In the genomic region with DNA sequence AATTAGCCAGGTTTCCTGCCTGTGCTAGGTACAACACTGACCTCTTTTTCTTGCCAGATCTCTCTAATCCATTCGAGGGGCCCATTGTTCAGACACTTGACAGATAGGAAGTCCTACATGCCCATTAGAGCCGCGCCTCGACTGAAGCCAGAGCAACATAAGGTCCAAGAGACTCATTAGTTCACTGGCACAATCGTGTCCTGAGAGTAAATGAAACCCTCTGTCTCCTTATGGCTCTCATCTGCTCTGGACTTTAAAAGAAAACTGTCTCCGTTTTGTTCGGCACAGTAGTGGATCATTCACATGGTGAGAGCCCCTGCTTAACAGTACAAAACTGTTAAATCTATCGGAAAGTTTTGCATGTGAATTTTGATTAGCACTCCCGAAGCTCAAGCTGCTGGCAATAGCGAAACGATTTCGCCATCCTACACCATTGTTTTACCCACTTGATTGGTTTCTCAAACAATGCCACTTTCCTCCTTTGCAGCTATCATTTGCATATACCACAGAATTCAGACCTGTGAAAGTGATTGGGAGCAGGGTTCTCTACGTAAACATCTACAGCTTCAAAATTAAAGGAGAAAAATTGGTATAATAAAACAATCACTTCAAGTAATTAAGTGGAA, we compare ENCODE assay signal across 15 cellular contexts. TPM values are rescaled to one million over a fixed set of nuclear protein-coding genes. Genes with fewer than 3 reads are reported as not detected.
DNase-seq lines count a peak whose midpoint lies in the region; ATAC-seq, FAIRE-seq and TF ChIP-seq lines count a peak whose summit lies in the region.
"Had no signal": no experiment of that assay in that cellular context is flagged by ENCODE, and none has a peak within 500 bp of the region (broad histone marks: within the 10 kb centered on the region; RNA-seq: fewer than 3 reads in every experiment).

No MANE protein-coding gene starts in this region.

- peak overlapping the region; percentile 67 for H3K4me2 ChIP-seq in OCI-LY1 (ENCODE audit: low read length)

- no peaks in the 10 kb centered on the region for H3K9me3 Mint-ChIP-seq in activated T-cell treated with anti-CD3 and anti-CD28 coated beads, Interleukin-2, amount 50 U/mL, for 4 hours
- H3K9me3 Mint-ChIP-seq: activated CD4-positive, alpha-beta T cell treated with anti-CD3 and anti-CD28 coated beads, Interleukin-2, amount 10 ng/mL, durations not matched to agents 24 days and 14 days; central memory CD8-positive, alpha-beta T cell; immature natural killer cell; naive thymus-derived CD8-positive, alpha-beta T cell; T-helper 1 cell treated with Interleukin-12 subunit alpha and Interleukin-12 subunit beta and Interleukin-4 antibody, amounts not matched to agents 30 μg/mL and 1 μg/mL, for 36 hours had no signal

- H3K36me3 Mint-ChIP-seq in activated T-cell treated with anti-CD3 and anti-CD28 coated beads, Interleukin-2, amount 50 U/mL, for 4 hours (ENCODE audit: insufficient read depth): peaks cover 6% of the 10 kb centered on the region

- H4K20me1 ChIP-seq in OCI-LY1 (ENCODE audit: insufficient read depth, low read length): no peaks in the 10 kb centered on the region

- H2AFZ ChIP-seq in OCI-LY1 (ENCODE audit: low read length): peak overlapping the region; percentile 50

- no peak for FAIRE-seq in D721Med (lab: Jason Lieb, UNC)

- intact Hi-C loops in left ventricle myocardium inferior (cut with micrococcal nuclease) (no loop called here), left ventricle myocardium superior (cut with micrococcal nuclease) (no loop called here)

- ATAC-seq in left ventricle myocardium superior: no peak
- no peak for ATAC-seq in activated T-cell treated with anti-CD3 and anti-CD28 coated beads, Interleukin-2, amount 50 U/mL, for 4 hours
- ATAC-seq in GM21367 (IDR thresholded peaks at IDR 0.05; ENCODE audit: unreplicated experiment): no peak

- peak overlapping the region; percentile 26 for H3K4me3 ChIP-seq in left ventricle myocardium inferior
- H3K4me3 ChIP-seq in OCI-LY1 (ENCODE audit: low read depth, low read length, poor library complexity, severe bottlenecking): peak overlapping the region; percentile 47
- H3K4me3 ChIP-seq in epithelial cell of esophagus (ENCODE audit: low read length): peak overlapping the region; percentile 14
- H3K4me3 ChIP-seq in right atrium auricular region: no peak overlapping the region
- H3K4me3 ChIP-seq: upper lobe of right lung had no signal

- no peaks in the 10 kb centered on the region for H3K9me3 ChIP-seq in left ventricle myocardium inferior (replicated peaks)
- no peaks in the 10 kb centered on the region for H3K9me3 ChIP-seq in OCI-LY1 (ENCODE audit: low read length)
- no peaks in the 10 kb centered on the region for H3K9me3 ChIP-seq in right atrium auricular region
- H3K9me3 ChIP-seq: upper lobe of right lung had no signal

- DNase-seq in left ventricle myocardium inferior (no peak), left ventricle myocardium superior (no peak), epithelial cell of esophagus (ENCODE audit: low read depth) (peak; percentile 14), D721Med (ENCODE audit: insufficient read length, low spot score) (no peak), right atrium auricular region (ENCODE audit: low spot score) (no peak)
- no peak for DNase-seq in activated T-cell treated with anti-CD3 and anti-CD28 coated beads, Interleukin-2, amount 50 U/mL, for 4 hours
- DNase-seq: activated CD4-positive, alpha-beta T cell treated with anti-CD3 and anti-CD28 coated beads, Interleukin-2, amount 10 ng/mL, durations not matched to agents 24 days and 14 days; DND-41; upper lobe of right lung had no signal

- H3K36me3 ChIP-seq in left ventricle myocardium inferior (no peaks in the 10 kb centered on the region), OCI-LY1 (ENCODE audit: insufficient read depth, low read length) (no peaks in the 10 kb centered on the region), right atrium auricular region (no peaks in the 10 kb centered on the region)
- H3K36me3 ChIP-seq: upper lobe of right lung had no signal

- H3K4me3 Mint-ChIP-seq in activated T-cell treated with anti-CD3 and anti-CD28 coated beads, Interleukin-2, amount 50 U/mL, for 4 hours: no peak overlapping the region
- H3K4me3 Mint-ChIP-seq: activated CD4-positive, alpha-beta T cell treated with anti-CD3 and anti-CD28 coated beads, Interleukin-2, amount 10 ng/mL, durations not matched to agents 24 days and 14 days; central memory CD8-positive, alpha-beta T cell; naive thymus-derived CD8-positive, alpha-beta T cell; T-helper 1 cell treated with Interleukin-12 subunit alpha and Interleukin-12 subunit beta and Interleukin-4 antibody, amounts not matched to agents 30 μg/mL and 1 μg/mL, for 36 hours had no signal

- no peak for TF ChIP-seq CTCF in left ventricle myocardium inferior (IDR thresholded peaks at IDR 0.05; ENCODE audit: borderline replicate concordance)
- no peak for TF ChIP-seq CTCF in OCI-LY1 (IDR thresholded peaks at IDR 0.05; ENCODE audit: low read length)
- no peak for TF ChIP-seq CTCF in epithelial cell of esophagus (IDR thresholded peaks at IDR 0.05; ENCODE audit: insufficient read depth, low read depth, low read length, missing control alignments)
- TF ChIP-seq CTCF in D721Med (IDR thresholded peaks at IDR 0.05; ENCODE audit: insufficient read depth, missing control alignments): no peak
- no peak for TF ChIP-seq CTCF in right atrium auricular region (IDR thresholded peaks at IDR 0.05)

- no peaks in the 10 kb centered on the region for H3K4me1 Mint-ChIP-seq in activated T-cell treated with anti-CD3 and anti-CD28 coated beads, Interleukin-2, amount 50 U/mL, for 4 hours (ENCODE audit: low read depth)
- H3K4me1 Mint-ChIP-seq: central memory CD8-positive, alpha-beta T cell; immature natural killer cell had no signal

- no peaks in the 10 kb centered on the region for H3K27me3 Mint-ChIP-seq in activated T-cell treated with anti-CD3 and anti-CD28 coated beads, Interleukin-2, amount 50 U/mL, for 4 hours (ENCODE audit: low read depth)
- H3K27me3 Mint-ChIP-seq: central memory CD8-positive, alpha-beta T cell; naive thymus-derived CD8-positive, alpha-beta T cell had no signal

- H3K79me2 ChIP-seq in OCI-LY1 (ENCODE audit: insufficient read depth, low read length): no peaks in the 10 kb centered on the region

- H3K4me1 ChIP-seq in left ventricle myocardium inferior (no peaks in the 10 kb centered on the region), OCI-LY1 (ENCODE audit: insufficient read depth, low read length, severe bottlenecking) (peaks cover 47% of the 10 kb centered on the region), right atrium auricular region (no peaks in the 10 kb centered on the region)

- H3K27ac ChIP-seq in left ventricle myocardium inferior (replicated peaks) (peak overlapping the region; percentile 2), OCI-LY1 (ENCODE audit: low read depth, low read length, poor library complexity, severe bottlenecking) (peak overlapping the region; percentile 92), right atrium auricular region (no peak overlapping the region)
- H3K27ac ChIP-seq: upper lobe of right lung had no signal

- no peaks in the 10 kb centered on the region for H3K9me2 ChIP-seq in OCI-LY1 (ENCODE audit: low read depth, low read length)

- no peaks in the 10 kb centered on the region; the same call in 1 of the 2 replicates for H3F3A ChIP-seq in OCI-LY1 (ENCODE audit: insufficient read depth, low read length)

- no peaks in the 10 kb centered on the region for H3K27me3 ChIP-seq in left ventricle myocardium inferior (ENCODE audit: low read depth)
- no peaks in the 10 kb centered on the region for H3K27me3 ChIP-seq in OCI-LY1 (ENCODE audit: insufficient read depth, low read length)
- no peaks in the 10 kb centered on the region for H3K27me3 ChIP-seq in right atrium auricular region
- H3K27me3 ChIP-seq: upper lobe of right lung had no signal

- peak overlapping the region; percentile 45 for H3K9ac ChIP-seq in OCI-LY1 (ENCODE audit: low read length)

RNA-seq across cellular contexts. Expression of gene C15orf61, which starts 19.0 kb away (rescaled TPM):
- 13.8 TPM for total RNA-seq in left ventricle myocardium inferior
- total RNA-seq in left ventricle myocardium superior: 13.6 TPM
- total RNA-seq in activated T-cell treated with anti-CD3 and anti-CD28 coated beads, Interleukin-2, amount 50 U/mL, for 4 hours: 1 to 10 TPM; 8.3 to 9.2 (median 8.6) TPM
- 1 to 10 TPM; 6.2 to 7.0 TPM for total RNA-seq in right atrium auricular region

RNA-seq across cellular contexts. Expression of gene MAP2K5, which starts 40.6 kb away (rescaled TPM):
- total RNA-seq in left ventricle myocardium inferior (25.0 TPM), left ventricle myocardium superior (22.0 TPM), right atrium auricular region (1 to 10 TPM; 5.8 to 6.7 TPM)
- 10 to 100 TPM; 13.0 to 14.6 (median 14.2) TPM for total RNA-seq in activated T-cell treated with anti-CD3 and anti-CD28 coated beads, Interleukin-2, amount 50 U/mL, for 4 hours

Comparison
In these comparisons a context has a peak if more than half of its experiments do, and no peak if none do; other contexts are left out.
1. H3K27ac ChIP-seq: peak in left ventricle myocardium inferior (single experiment) and OCI-LY1 (single experiment); none in right atrium auricular region (0 of 2).
2. H3K4me3 ChIP-seq: peak in left ventricle myocardium inferior (single experiment), OCI-LY1 (single experiment) and epithelial cell of esophagus (single experiment); none in right atrium auricular region (0 of 2).